In genomic region chr7:142425281-142425680, GRCh38 we compare ENCODE assay signal across 1 cellular context.
TF ChIP-seq lines count a peak whose summit lies in the region.

No MANE protein-coding gene starts in this region.

TF ChIP-seq in K562, 482 proteins besides CTCF, POLR2A, EP300 and RAD21 (continued from another document):
- TF ChIP-seq CHD7 (IDR thresholded peaks at IDR 0.05; ENCODE audit: low read depth, low read length) (no peak), MEIS2 (IDR thresholded peaks at IDR 0.05; ENCODE audit: partially characterized antibody) (no peak), GATAD2B (IDR thresholded peaks at IDR 0.05; ENCODE audit: borderline replicate concordance) (no peak), ASH1L (IDR thresholded peaks at IDR 0.05; ENCODE audit: borderline replicate concordance, low read depth, partially characterized antibody) (no peak), ZBTB26 (CRISPR knock-in tag; IDR thresholded peaks at IDR 0.05) (no peak), ZNF589 (CRISPR knock-in tag; IDR thresholded peaks at IDR 0.05; ENCODE audit: low read depth) (no peak), POLR3A (IDR thresholded peaks at IDR 0.05; ENCODE audit: borderline replicate concordance, extremely low read depth, insufficient read depth, insufficient read length) (no peak), ZNF316 (IDR thresholded peaks at IDR 0.05) (no peak), USF2 (CRISPR knock-in tag; IDR thresholded peaks at IDR 0.05) (no peak), FUS (optimal IDR thresholded peaks at IDR 0.05; ENCODE audit: low read depth, low read length) (no peak), POLR3G (IDR thresholded peaks at IDR 0.05; ENCODE audit: extremely low read depth, insufficient read length, insufficient replicate concordance) (no peak), TAL1 (IDR thresholded peaks at IDR 0.05) (no peak)
TF ChIP-seq in K562: peak in this region for 0.
